28 cellular contexts compared by ENCODE assay signal in genomic region chr2:236599059-236599458, GRCh38.
"Had no signal": no experiment of that assay in that cellular context is flagged by ENCODE, and none has a peak within 500 bp of the region (broad histone marks: within the 10 kb centered on the region; RNA-seq: fewer than 3 reads in every experiment).

No MANE protein-coding gene starts in this region.

- ATAC-seq: activated CD4-positive, CD25-positive, alpha-beta regulatory T cell treated with anti-CD3 and anti-CD28 coated beads, Interleukin-2, amount 50 U/mL, for 24 hours; activated CD8-positive, alpha-beta T cell treated with anti-CD3 and anti-CD28 coated beads for 36 hours; activated naive CD4-positive, alpha-beta T cell treated with anti-CD3 and anti-CD28 coated beads, Interleukin-2, amount 50 U/mL, for 72 hours; activated T-cell treated with anti-CD3 and anti-CD28 coated beads, Interleukin-2, amount 50 U/mL, for 4 hours; activated T-helper 17 cell treated with anti-CD3 and anti-CD28 coated beads, Interleukin-2, amount 50 U/mL, for 72 hours; effector memory CD8-positive, alpha-beta T cell; foreskin keratinocyte; gastrocnemius medialis; T-helper 17 cell had no signal

- H3K27me3 ChIP-seq: ascending aorta, esophagus muscularis mucosa, gastrocnemius medialis had no signal

- H3K4me3 ChIP-seq: ascending aorta, esophagus muscularis mucosa, gastrocnemius medialis had no signal

- H3K9me3 ChIP-seq: ascending aorta, esophagus muscularis mucosa, gastrocnemius medialis had no signal

- H3K36me3 ChIP-seq: ascending aorta, esophagus muscularis mucosa, gastrocnemius medialis, WERI-Rb-1 had no signal

- H3K4me1 ChIP-seq: foreskin keratinocyte, gastrocnemius medialis had no signal

- DNase-seq: activated B cell treated with CpG ODN at 0.5 μM for 24 hours; activated CD4-positive, alpha-beta T cell treated with anti-CD3 and anti-CD28 coated beads for 48 hours; activated CD4-positive, alpha-beta T cell treated with anti-CD3 and anti-CD28 coated beads, Interleukin-2, amount 50 U/mL, for 1 hour; activated CD4-positive, alpha-beta T cell treated with anti-CD3 and anti-CD28 coated beads, Interleukin-2, amount 50 U/mL, for 48 hours; activated CD8-positive, alpha-beta memory T cell treated with anti-CD3 and anti-CD28 coated beads for 24 hours; activated CD8-positive, alpha-beta T cell treated with anti-CD3 and anti-CD28 coated beads for 36 hours; activated effector memory CD4-positive, alpha-beta T cell treated with Interleukin-2 at 50 U/mL for 16 hours; activated gamma-delta T cell treated with Interleukin-2 at 50 U/mL for 16 hours; activated naive CD4-positive, alpha-beta T cell treated with anti-CD3 and anti-CD28 coated beads for 36 hours; activated naive CD8-positive, alpha-beta T cell treated with anti-CD3 and anti-CD28 coated beads, Interleukin-2, amount 10 ng/mL, durations not matched to agents 7 days and 5 days; activated T-cell treated with anti-CD3 and anti-CD28 coated beads, Interleukin-2, amount 50 U/mL, for 4 hours; cortex of kidney; dermis blood vessel endothelial cell; effector CD4-positive, alpha-beta T cell; effector memory CD8-positive, alpha-beta T cell; erythroblast; foreskin keratinocyte; gastrocnemius medialis; glutamatergic neuron; T-helper 1 cell; T-helper 17 cell; T1000; WERI-Rb-1 had no signal

- H3K27ac ChIP-seq: esophagus muscularis mucosa, foreskin keratinocyte, gastrocnemius medialis, WERI-Rb-1 had no signal
